ENCODE assay signal across 1 cellular context in the genomic region with DNA sequence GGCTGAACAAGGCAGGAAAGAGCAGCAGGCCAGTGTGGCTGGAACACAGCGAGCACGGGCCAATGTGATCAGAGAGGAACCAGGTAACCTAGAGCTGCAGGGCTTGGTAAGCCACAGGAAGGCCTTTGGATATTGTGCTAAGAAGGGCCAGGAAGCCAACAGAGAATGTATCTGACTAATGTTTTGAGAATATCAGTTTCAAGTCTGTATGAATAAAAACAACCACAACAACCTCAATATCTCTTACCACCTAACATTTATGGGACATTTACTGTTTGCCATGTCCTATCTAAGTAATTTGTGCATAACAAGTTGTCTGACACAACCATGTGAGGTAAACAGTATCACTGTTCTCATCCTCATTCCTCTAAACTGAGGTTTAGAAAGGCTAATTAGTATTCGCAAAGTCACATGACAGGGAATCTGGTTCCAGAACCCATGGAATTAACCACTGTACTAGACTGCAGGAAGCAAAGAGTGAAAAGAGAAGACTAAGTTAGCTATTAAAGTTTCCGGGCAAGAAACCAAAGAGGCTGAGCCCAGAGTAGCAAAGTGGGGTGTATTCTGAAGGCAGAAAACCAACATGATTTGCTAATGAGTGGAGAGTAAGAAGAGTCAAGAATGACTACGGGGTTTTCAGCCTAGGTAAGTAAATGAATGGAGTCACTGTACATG.
TF ChIP-seq lines count a peak whose summit lies in the region.

No MANE protein-coding gene starts in this region.

TF ChIP-seq in GM23338, 12 proteins besides CTCF, POLR2A, EP300 and RAD21 (continued from another document):
- TF ChIP-seq, protein P1, sequence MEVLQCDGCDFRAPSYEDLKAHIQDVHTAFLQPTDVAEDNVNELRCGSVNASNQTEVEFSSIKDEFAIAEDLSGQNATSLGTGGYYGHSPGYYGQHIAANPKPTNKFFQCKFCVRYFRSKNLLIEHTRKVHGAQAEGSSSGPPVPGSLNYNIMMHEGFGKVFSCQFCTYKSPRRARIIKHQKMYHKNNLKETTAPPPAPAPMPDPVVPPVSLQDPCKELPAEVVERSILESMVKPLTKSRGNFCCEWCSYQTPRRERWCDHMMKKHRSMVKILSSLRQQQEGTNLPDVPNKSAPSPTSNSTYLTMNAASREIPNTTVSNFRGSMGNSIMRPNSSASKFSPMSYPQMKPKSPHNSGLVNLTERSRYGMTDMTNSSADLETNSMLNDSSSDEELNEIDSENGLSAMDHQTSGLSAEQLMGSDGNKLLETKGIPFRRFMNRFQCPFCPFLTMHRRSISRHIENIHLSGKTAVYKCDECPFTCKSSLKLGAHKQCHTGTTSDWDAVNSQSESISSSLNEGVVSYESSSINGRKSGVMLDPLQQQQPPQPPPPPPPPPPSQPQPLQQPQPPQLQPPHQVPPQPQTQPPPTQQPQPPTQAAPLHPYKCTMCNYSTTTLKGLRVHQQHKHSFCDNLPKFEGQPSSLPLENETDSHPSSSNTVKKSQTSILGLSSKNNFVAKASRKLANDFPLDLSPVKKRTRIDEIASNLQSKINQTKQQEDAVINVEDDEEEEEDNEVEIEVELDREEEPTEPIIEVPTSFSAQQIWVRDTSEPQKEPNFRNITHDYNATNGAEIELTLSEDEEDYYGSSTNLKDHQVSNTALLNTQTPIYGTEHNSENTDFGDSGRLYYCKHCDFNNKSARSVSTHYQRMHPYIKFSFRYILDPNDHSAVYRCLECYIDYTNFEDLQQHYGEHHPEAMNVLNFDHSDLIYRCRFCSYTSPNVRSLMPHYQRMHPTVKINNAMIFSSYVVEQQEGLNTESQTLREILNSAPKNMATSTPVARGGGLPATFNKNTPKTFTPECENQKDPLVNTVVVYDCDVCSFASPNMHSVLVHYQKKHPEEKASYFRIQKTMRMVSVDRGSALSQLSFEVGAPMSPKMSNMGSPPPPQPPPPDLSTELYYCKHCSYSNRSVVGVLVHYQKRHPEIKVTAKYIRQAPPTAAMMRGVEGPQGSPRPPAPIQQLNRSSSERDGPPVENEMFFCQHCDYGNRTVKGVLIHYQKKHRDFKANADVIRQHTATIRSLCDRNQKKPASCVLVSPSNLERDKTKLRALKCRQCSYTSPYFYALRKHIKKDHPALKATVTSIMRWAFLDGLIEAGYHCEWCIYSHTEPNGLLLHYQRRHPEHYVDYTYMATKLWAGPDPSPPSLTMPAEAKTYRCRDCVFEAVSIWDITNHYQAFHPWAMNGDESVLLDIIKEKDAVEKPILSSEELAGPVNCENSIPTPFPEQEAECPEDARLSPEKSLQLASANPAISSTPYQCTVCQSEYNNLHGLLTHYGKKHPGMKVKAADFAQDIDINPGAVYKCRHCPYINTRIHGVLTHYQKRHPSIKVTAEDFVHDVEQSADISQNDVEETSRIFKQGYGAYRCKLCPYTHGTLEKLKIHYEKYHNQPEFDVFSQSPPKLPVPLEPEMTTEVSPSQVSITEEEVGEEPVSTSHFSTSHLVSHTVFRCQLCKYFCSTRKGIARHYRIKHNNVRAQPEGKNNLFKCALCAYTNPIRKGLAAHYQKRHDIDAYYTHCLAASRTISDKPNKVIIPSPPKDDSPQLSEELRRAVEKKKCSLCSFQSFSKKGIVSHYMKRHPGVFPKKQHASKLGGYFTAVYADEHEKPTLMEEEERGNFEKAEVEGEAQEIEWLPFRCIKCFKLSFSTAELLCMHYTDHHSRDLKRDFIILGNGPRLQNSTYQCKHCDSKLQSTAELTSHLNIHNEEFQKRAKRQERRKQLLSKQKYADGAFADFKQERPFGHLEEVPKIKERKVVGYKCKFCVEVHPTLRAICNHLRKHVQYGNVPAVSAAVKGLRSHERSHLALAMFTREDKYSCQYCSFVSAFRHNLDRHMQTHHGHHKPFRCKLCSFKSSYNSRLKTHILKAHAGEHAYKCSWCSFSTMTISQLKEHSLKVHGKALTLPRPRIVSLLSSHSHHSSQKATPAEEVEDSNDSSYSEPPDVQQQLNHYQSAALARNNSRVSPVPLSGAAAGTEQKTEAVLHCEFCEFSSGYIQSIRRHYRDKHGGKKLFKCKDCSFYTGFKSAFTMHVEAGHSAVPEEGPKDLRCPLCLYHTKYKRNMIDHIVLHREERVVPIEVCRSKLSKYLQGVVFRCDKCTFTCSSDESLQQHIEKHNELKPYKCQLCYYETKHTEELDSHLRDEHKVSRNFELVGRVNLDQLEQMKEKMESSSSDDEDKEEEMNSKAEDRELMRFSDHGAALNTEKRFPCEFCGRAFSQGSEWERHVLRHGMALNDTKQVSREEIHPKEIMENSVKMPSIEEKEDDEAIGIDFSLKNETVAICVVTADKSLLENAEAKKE (CRISPR knock-in tag; IDR thresholded peaks at IDR 0.05), result no peak
- no peak for TF ChIP-seq POLR2AphosphoS5 (IDR thresholded peaks at IDR 0.05; ENCODE audit: low read depth)
- no peak for TF ChIP-seq NANOG (IDR thresholded peaks at IDR 0.05; ENCODE audit: borderline replicate concordance)
- TF ChIP-seq, protein P2, sequence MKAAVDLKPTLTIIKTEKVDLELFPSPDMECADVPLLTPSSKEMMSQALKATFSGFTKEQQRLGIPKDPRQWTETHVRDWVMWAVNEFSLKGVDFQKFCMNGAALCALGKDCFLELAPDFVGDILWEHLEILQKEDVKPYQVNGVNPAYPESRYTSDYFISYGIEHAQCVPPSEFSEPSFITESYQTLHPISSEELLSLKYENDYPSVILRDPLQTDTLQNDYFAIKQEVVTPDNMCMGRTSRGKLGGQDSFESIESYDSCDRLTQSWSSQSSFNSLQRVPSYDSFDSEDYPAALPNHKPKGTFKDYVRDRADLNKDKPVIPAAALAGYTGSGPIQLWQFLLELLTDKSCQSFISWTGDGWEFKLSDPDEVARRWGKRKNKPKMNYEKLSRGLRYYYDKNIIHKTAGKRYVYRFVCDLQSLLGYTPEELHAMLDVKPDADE (IDR thresholded peaks at IDR 0.05), result no peak
- TF ChIP-seq CREB1 (CRISPR knock-in tag; IDR thresholded peaks at IDR 0.05; ENCODE audit: low read depth), result no peak
- TF ChIP-seq EZH2 (IDR thresholded peaks at IDR 0.05; ENCODE audit: low read depth, unreplicated experiment), result no peak
- TF ChIP-seq ZNF114 (CRISPR knock-in tag; IDR thresholded peaks at IDR 0.05), result no peak
- TF ChIP-seq, protein P3, sequence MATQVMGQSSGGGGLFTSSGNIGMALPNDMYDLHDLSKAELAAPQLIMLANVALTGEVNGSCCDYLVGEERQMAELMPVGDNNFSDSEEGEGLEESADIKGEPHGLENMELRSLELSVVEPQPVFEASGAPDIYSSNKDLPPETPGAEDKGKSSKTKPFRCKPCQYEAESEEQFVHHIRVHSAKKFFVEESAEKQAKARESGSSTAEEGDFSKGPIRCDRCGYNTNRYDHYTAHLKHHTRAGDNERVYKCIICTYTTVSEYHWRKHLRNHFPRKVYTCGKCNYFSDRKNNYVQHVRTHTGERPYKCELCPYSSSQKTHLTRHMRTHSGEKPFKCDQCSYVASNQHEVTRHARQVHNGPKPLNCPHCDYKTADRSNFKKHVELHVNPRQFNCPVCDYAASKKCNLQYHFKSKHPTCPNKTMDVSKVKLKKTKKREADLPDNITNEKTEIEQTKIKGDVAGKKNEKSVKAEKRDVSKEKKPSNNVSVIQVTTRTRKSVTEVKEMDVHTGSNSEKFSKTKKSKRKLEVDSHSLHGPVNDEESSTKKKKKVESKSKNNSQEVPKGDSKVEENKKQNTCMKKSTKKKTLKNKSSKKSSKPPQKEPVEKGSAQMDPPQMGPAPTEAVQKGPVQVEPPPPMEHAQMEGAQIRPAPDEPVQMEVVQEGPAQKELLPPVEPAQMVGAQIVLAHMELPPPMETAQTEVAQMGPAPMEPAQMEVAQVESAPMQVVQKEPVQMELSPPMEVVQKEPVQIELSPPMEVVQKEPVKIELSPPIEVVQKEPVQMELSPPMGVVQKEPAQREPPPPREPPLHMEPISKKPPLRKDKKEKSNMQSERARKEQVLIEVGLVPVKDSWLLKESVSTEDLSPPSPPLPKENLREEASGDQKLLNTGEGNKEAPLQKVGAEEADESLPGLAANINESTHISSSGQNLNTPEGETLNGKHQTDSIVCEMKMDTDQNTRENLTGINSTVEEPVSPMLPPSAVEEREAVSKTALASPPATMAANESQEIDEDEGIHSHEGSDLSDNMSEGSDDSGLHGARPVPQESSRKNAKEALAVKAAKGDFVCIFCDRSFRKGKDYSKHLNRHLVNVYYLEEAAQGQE (IDR thresholded peaks at IDR 0.05; ENCODE audit: unreplicated experiment), result no peak
- no peak for TF ChIP-seq STAT1 (IDR thresholded peaks at IDR 0.05; ENCODE audit: unreplicated experiment)
- no peak for TF ChIP-seq JUNB (IDR thresholded peaks at IDR 0.05; ENCODE audit: unreplicated experiment)
- TF ChIP-seq EZH2phosphoT487 (IDR thresholded peaks at IDR 0.05; ENCODE audit: unreplicated experiment), result no peak
